8 cellular contexts compared by ENCODE assay signal in the genomic region with DNA sequence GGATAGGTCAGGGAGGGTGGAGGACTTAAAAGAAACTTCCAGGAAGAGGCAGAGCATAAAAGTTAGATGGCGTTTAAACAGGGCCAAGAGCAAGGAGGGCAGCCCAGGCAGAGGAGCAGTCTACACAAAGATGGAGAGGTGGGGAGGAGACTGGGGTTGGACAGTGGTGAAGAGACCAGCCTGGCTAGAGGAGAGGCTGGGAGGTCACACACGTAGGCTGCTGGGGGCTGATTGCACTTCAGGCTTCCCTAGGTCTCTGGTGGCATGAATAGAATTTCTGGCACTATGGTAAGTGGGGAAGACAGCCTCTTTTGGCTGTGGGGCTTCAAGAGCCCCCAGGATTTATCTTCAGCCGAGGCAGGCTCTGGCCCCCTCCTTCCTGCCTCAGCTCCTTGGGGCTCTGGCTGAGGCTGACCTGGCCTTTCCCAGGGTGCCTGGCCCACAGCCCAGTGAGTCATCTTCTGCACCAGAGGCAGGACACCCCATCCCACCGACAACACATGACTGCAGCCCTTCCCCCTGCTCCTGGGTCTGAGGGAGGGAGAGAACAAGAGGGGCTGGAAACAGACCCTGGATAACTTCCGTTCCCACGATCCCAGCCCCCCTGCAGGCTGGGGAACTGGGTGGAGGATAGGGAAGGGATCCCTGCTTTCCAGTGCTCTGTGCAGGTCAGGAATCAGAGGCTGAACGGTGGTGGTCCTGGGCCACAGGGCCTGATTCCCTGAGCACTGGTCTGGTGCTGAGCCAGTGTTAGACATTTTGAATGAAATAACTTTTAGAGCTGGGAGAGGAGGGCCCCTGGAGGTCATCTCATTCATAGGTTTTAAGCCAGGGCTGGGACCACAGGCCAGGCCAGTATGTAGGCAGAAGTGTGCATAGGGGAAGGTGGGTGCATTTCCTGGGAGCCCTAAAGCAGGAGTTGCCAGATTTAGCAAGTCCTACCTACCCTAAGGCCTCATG. TPM values are rescaled to one million over a fixed set of nuclear protein-coding genes. Genes with fewer than 3 reads are reported as not detected.
DNase-seq lines count a peak whose midpoint lies in the region; ATAC-seq and TF ChIP-seq lines count a peak whose summit lies in the region.

No MANE protein-coding gene starts in this region.

- no peaks in the 10 kb centered on the region for H3K27me3 ChIP-seq in SJCRH30
- H3K27me3 ChIP-seq in CD4-positive, alpha-beta T cell (ENCODE audit: control insufficient read depth, insufficient read depth, low read length): no peaks in the 10 kb centered on the region

- peak overlapping the region; percentile 30 for H3K27ac ChIP-seq in SJCRH30
- H3K27ac ChIP-seq in CD4-positive, alpha-beta T cell (ENCODE audit: low read depth, low read length): no peak overlapping the region

- no peak for ATAC-seq in GM21526 (IDR thresholded peaks at IDR 0.05; ENCODE audit: low FRiP score, unreplicated experiment)
- ATAC-seq in CD4-positive, alpha-beta T cell (ENCODE audit: poor library complexity): no peak

- H3K4me3 ChIP-seq in SJCRH30 (no peak overlapping the region), foreskin fibroblast (ENCODE audit: low read depth in 1 of 2, low read length in 2 of 2) (peak overlapping the region in 1 of 2 donors; percentile 5)

- CTCF ChIA-PET in CD4-positive, alpha-beta T cell (lab: Charles Lee): interaction anchor here (0.7 to 3.2 kb wide), 8 partner anchors 17 to 44 kb away, joined by 3 to 38 read pairs (median 6); a partner anchor contains a TSS

- no peaks in the 10 kb centered on the region for H3K4me1 Mint-ChIP-seq in CD4-positive, alpha-beta T cell (ENCODE audit: low read depth)

- peak; percentile 86 for DNase-seq in ELF-1 (ENCODE audit: low read depth, low spot score)
- DNase-seq in SJCRH30: peak; percentile 67 to 74
- DNase-seq in foreskin fibroblast: peak; percentile 85 to 94
- peak; percentile 64 for DNase-seq in pulmonary artery endothelial cell (ENCODE audit: low read depth, low spot score)
- DNase-seq in NCI-H2029 treated with DMSO at 0.1 percent for 48 hours (lab: John Stamatoyannopoulos, UW): no peak
- no peak for DNase-seq in CD4-positive, alpha-beta T cell
- no peak for DNase-seq in SIG-M5 treated with dmso at 0.1 percent for 504 hours (lab: John Stamatoyannopoulos, UW; ENCODE audit: unreplicated experiment)

- peaks cover 6% of the 10 kb centered on the region; the same call in 1 of the 2 replicates for H3K36me3 ChIP-seq in SJCRH30

- H3K9me3 ChIP-seq in SJCRH30 (replicated peaks): no peaks in the 10 kb centered on the region
- no peaks in the 10 kb centered on the region for H3K9me3 ChIP-seq in CD4-positive, alpha-beta T cell (ENCODE audit: control insufficient read depth, low read length)

- no peaks in the 10 kb centered on the region for H3K9me3 Mint-ChIP-seq in CD4-positive, alpha-beta T cell

- no peaks in the 10 kb centered on the region for H3K27me3 Mint-ChIP-seq in CD4-positive, alpha-beta T cell

- H3K36me3 Mint-ChIP-seq in CD4-positive, alpha-beta T cell (ENCODE audit: low read depth): no peaks in the 10 kb centered on the region

- H3K4me3 Mint-ChIP-seq in CD4-positive, alpha-beta T cell: no peak overlapping the region

- POLR2A ChIA-PET in CD4-positive, alpha-beta T cell (lab: Charles Lee): interaction anchor here (1.4 kb wide), 1 partner anchor 27 kb away, joined by 4 read pairs; a partner anchor contains a TSS

- H3K4me1 ChIP-seq in SJCRH30: peaks cover 26% of the 10 kb centered on the region

- intact Hi-C loops in CD4-positive, alpha-beta T cell (cut with DNase I, micrococcal nuclease): loop anchor here (1.0 to 5.0 kb wide), 4 partner anchors 27 to 147 kb away; no protein-coding TSS in a partner anchor

- TF ChIP-seq CTCF in foreskin fibroblast (IDR thresholded peaks at IDR 0.05; ENCODE audit: low read depth, low read length): no peak
- TF ChIP-seq CTCF in CD4-positive, alpha-beta T cell (IDR thresholded peaks at IDR 0.05): no peak

- no peak overlapping the region for H3K27ac Mint-ChIP-seq in CD4-positive, alpha-beta T cell

RNA-seq across cellular contexts. Expression of a gene that starts 26.4 kb away (rescaled TPM):
- total RNA-seq in SJCRH30 (2014; rRNA removed; shearing (Covaris generic)): 7.8 and 12.0 TPM in 2 replicates
- 13.0 and 24.2 TPM in 2 replicates for total RNA-seq in pulmonary artery endothelial cell
- total RNA-seq in CD4-positive, alpha-beta T cell: not detected

RNA-seq across cellular contexts. Expression of a gene that starts 41.7 kb away (rescaled TPM):
- 8.7 and 10.1 TPM in 2 replicates for total RNA-seq in SJCRH30 (2014; rRNA removed; shearing (Covaris generic))
- total RNA-seq in pulmonary artery endothelial cell: 6.8 and 8.6 TPM in 2 replicates
- total RNA-seq in CD4-positive, alpha-beta T cell: 100 to 1,000 TPM; 107 to 114 TPM

Comparison
In these comparisons a context has a peak if more than half of its experiments do, and no peak if none do; other contexts are left out.
1. DNase-seq: peak in ELF-1 (single experiment), SJCRH30 (2 of 2), foreskin fibroblast (2 of 2) and pulmonary artery endothelial cell (single experiment); none in NCI-H2029 treated with DMSO at 0.1 percent for 48 hours (single experiment), CD4-positive, alpha-beta T cell (0 of 10) and SIG-M5 treated with dmso at 0.1 percent for 504 hours (single experiment).